In genomic region chr2:192029089-192029488, GRCh38 we compare ENCODE assay signal across 9 cellular contexts.
A peak's percentile ranks its signal among the peaks of the same experiment; 100 is the strongest.
DNase-seq lines count a peak whose midpoint lies in the region; ATAC-seq and TF ChIP-seq lines count a peak whose summit lies in the region.
"Had no signal": no experiment of that assay in that cellular context is flagged by ENCODE, and none has a peak within 500 bp of the region (broad histone marks: within the 10 kb centered on the region; RNA-seq: fewer than 3 reads in every experiment).

No MANE protein-coding gene starts in this region.

- H3K4ac ChIP-seq in IMR-90 (ENCODE audit: low read depth, low read length) = no peak overlapping the region

- ATAC-seq in GM21515 (IDR thresholded peaks at IDR 0.05; ENCODE audit: unreplicated experiment) = peak; percentile 88
- peak; percentile 60; the same call in 1 of the 2 replicates for ATAC-seq in IMR-90 (ENCODE audit: low read depth)
- ATAC-seq: Panc1 had no signal

- no peak overlapping the region for H4K5ac ChIP-seq in IMR-90 (ENCODE audit: low read depth, low read length)

- no peak overlapping the region for H3K23ac ChIP-seq in IMR-90 (ENCODE audit: low read depth, low read length)

- intact Hi-C loops in IMR-90 (cut with micrococcal nuclease) = no loop called here

- TF ChIP-seq RAD21 in IMR-90 (IDR thresholded peaks at IDR 0.05; ENCODE audit: low read length) = no peak

- H3K4me3 ChIP-seq in GM06990 (replicated peaks; ENCODE audit: low read depth, low read length) (no peak overlapping the region), IMR-90 (ENCODE audit: insufficient read depth, low read depth, low read length) (no peak overlapping the region), H7 (ENCODE audit: insufficient read depth, low read depth, low read length) (no peak overlapping the region)

- peak overlapping the region; percentile 18 for H2AFZ ChIP-seq in IMR-90 (replicated peaks; ENCODE audit: low read length, poor library complexity)

- no peak overlapping the region for H2BK20ac ChIP-seq in IMR-90 (ENCODE audit: low read depth, low read length)

- POLR2A ChIA-PET in IMR-90 (lab: Charles Lee; ENCODE audit: unreplicated experiment) = no interaction called here

- H3K9me1 ChIP-seq in IMR-90 (ENCODE audit: insufficient read depth, low read length) = peaks cover 4% of the 10 kb centered on the region; the same call in 1 of the 2 replicates

- DNase-seq in GM06990 (ENCODE audit: extremely low read depth, insufficient read length) (no peak), IMR-90 (peak; percentile 58), fibroblast of the conjunctiva (ENCODE audit: low read depth) (peak; percentile 6), amygdala (lab: John Stamatoyannopoulos, UW) (no peak), substantia nigra (lab: John Stamatoyannopoulos, UW) (no peak), putamen (ENCODE audit: low spot score) (no peak), H7 (no peak)

- H2AK9ac ChIP-seq in IMR-90 (replicated peaks; ENCODE audit: low read depth, low read length, poor library complexity) = no peak overlapping the region

- H3K56ac ChIP-seq in IMR-90 (ENCODE audit: extremely low read depth, insufficient read depth, low read length) = no peak overlapping the region

- H4K91ac ChIP-seq in IMR-90 (ENCODE audit: insufficient read depth, low read depth, low read length) = 0 out of 2 replicates have a peak overlapping the region, but pooled peaks have one; percentile 9

- no peak overlapping the region for H2BK120ac ChIP-seq in IMR-90 (ENCODE audit: low read depth, low read length)

- no peaks in the 10 kb centered on the region for H3K79me1 ChIP-seq in IMR-90 (ENCODE audit: low read depth in 1 of 2, low read length in 2 of 2)

- BruUV-seq in IMR-90 (replicated peaks; lab: Mats Ljungman, UMichigan) = no TSS peak

- H4K20me1 ChIP-seq in IMR-90 (ENCODE audit: insufficient read depth, low read length) = no peaks in the 10 kb centered on the region

- no CpG with 5 or more reads among the region's 2 CpGs for WGBS in IMR-90 (ENCODE audit: extremely low coverage in 2 of 2, insufficient read length in 1 of 2), 2 experiments

- no peak overlapping the region for H3K9ac ChIP-seq in IMR-90 (ENCODE audit: low read depth, low read length)

- H3K9me3 ChIP-seq in IMR-90 (ENCODE audit: control insufficient read depth, insufficient read depth, low read length) = no peaks in the 10 kb centered on the region

- no peak overlapping the region for H2BK5ac ChIP-seq in IMR-90 (ENCODE audit: low read depth, low read length, poor library complexity, severe bottlenecking)

- in situ Hi-C loops in IMR-90 (cut with MboI; ENCODE audit: low sequenced_read_pairs) = no loop called here

- H3K27me3 ChIP-seq in GM06990 (replicated peaks; ENCODE audit: control insufficient read depth, insufficient read depth, low read length) = no peaks in the 10 kb centered on the region
- H3K27me3 ChIP-seq in IMR-90 (ENCODE audit: control insufficient read depth, insufficient read depth, low read length) = no peaks in the 10 kb centered on the region
- no peaks in the 10 kb centered on the region for H3K27me3 ChIP-seq in H7 (ENCODE audit: control insufficient read depth, insufficient read depth, low read length)

- dilution Hi-C loops in IMR-90 (cut with HindIII; ENCODE audit: low sequenced_read_pairs, unreplicated experiment) = no loop called here

- H3K4me1 ChIP-seq in IMR-90 (ENCODE audit: control insufficient read depth, insufficient read depth, low read length) = peaks cover 3% of the 10 kb centered on the region

- H3K36me3 ChIP-seq in GM06990 (ENCODE audit: control insufficient read depth, insufficient read depth, low read length) (no peaks in the 10 kb centered on the region), IMR-90 (ENCODE audit: control insufficient read depth, insufficient read depth, low read length) (no peaks in the 10 kb centered on the region), H7 (replicated peaks; ENCODE audit: control insufficient read depth, insufficient read depth, low read length) (no peaks in the 10 kb centered on the region)

- TF ChIP-seq POLR2A in IMR-90 (IDR thresholded peaks at IDR 0.05; ENCODE audit: low read depth, low read length) = no peak

- no peak overlapping the region for H2AK5ac ChIP-seq in IMR-90 (ENCODE audit: low read depth, low read length)

- no peak overlapping the region for H2BK15ac ChIP-seq in IMR-90 (ENCODE audit: low read depth, low read length)

- no peak overlapping the region for H3K14ac ChIP-seq in IMR-90 (replicated peaks; ENCODE audit: low read depth, low read length)

- H3K27ac ChIP-seq in IMR-90 (ENCODE audit: insufficient read depth, low read length) (no peak overlapping the region), substantia nigra (ENCODE audit: low read depth, low read length, poor library complexity, severe bottlenecking) (no peak overlapping the region)

- H3K18ac ChIP-seq in IMR-90 (ENCODE audit: low read depth, low read length) = peak overlapping the region; percentile 62; the same call in 1 of the 2 replicates

- no peak overlapping the region for H4K8ac ChIP-seq in IMR-90 (ENCODE audit: low read depth in 2 of 2, low read length in 2 of 2)

- H3K4me2 ChIP-seq in IMR-90 (ENCODE audit: low read depth, low read length) = no peak overlapping the region

- CTCF ChIA-PET in IMR-90 (lab: Yijun Ruan, JAX) = interaction anchor here (1.2 to 1.3 kb wide), 2 partner anchors 11 to 30 kb away, joined by 3 read pairs; no protein-coding TSS in a partner anchor

- TF ChIP-seq CTCF in GM06990 (IDR thresholded peaks at IDR 0.05; ENCODE audit: insufficient read depth, low read length, poor library complexity, severe bottlenecking) (peak; percentile 55), IMR-90 (conservative IDR thresholded peaks at IDR 0.05; ENCODE audit: low read depth, low read length) (peak; percentile 24; the same call in 1 of the 2 replicates)

TF ChIP-seq in IMR-90, 13 proteins besides CTCF, POLR2A, EP300 and RAD21:
- TF ChIP-seq FOS (IDR thresholded peaks at IDR 0.05; ENCODE audit: low read depth, low read length) = no peak
- no peak for TF ChIP-seq MAFK (IDR thresholded peaks at IDR 0.05; ENCODE audit: low read depth, low read length)

Comparison
In these comparisons a context has a peak if more than half of its experiments do, and no peak if none do; other contexts are left out.
1. DNase-seq: peak in IMR-90 (single experiment) and fibroblast of the conjunctiva (single experiment); none in GM06990 (single experiment), amygdala (0 of 56), substantia nigra (0 of 49), putamen (single experiment) and H7 (single experiment).